ENCODE assay signal across 20 cellular contexts in genomic region chr13:107138468-107138867, GRCh38.
DNase-seq lines count a peak whose midpoint lies in the region; ATAC-seq and TF ChIP-seq lines count a peak whose summit lies in the region.
"Had no signal": no experiment of that assay in that cellular context is flagged by ENCODE, and none has a peak within 500 bp of the region (broad histone marks: within the 10 kb centered on the region; RNA-seq: fewer than 3 reads in every experiment).

No MANE protein-coding gene starts in this region.

- H3K36me3 Mint-ChIP-seq in activated CD8-positive, alpha-beta T cell treated with anti-CD3 and anti-CD28 coated beads, Interleukin-2, amount 10 ng/mL, durations not matched to agents 7 days and 5 days (ENCODE audit: low read depth): no peaks in the 10 kb centered on the region
- H3K36me3 Mint-ChIP-seq: activated naive CD8-positive, alpha-beta T cell treated with anti-CD3 and anti-CD28 coated beads, Interleukin-2, amount 10 ng/mL, durations not matched to agents 7 days and 5 days had no signal

- no peak for ATAC-seq in activated CD8-positive, alpha-beta T cell treated with anti-CD3 and anti-CD28 coated beads, Interleukin-2, amount 10 ng/mL, durations not matched to agents 7 days and 5 days
- no peak for ATAC-seq in HG03442 (IDR thresholded peaks at IDR 0.05; ENCODE audit: unreplicated experiment)
- ATAC-seq: effector memory CD8-positive, alpha-beta T cell had no signal

- TF ChIP-seq CTCF in AG10803 (conservative IDR thresholded peaks at IDR 0.05; ENCODE audit: low read length) (peak; percentile 5; the same call in 1 of the 2 replicates), fibroblast of mammary gland (conservative IDR thresholded peaks at IDR 0.05; ENCODE audit: control insufficient read depth, insufficient read depth, low read depth, low read length) (no peak)

- H3K9me3 Mint-ChIP-seq in activated CD8-positive, alpha-beta T cell treated with anti-CD3 and anti-CD28 coated beads, Interleukin-2, amount 10 ng/mL, durations not matched to agents 7 days and 5 days (ENCODE audit: insufficient read depth): peaks cover 3% of the 10 kb centered on the region
- H3K9me3 Mint-ChIP-seq: activated naive CD8-positive, alpha-beta T cell treated with anti-CD3 and anti-CD28 coated beads, Interleukin-2, amount 10 ng/mL, durations not matched to agents 7 days and 5 days had no signal

- CTCF ChIA-PET in activated CD8-positive, alpha-beta T cell treated with anti-CD3 and anti-CD28 coated beads, Interleukin-2, amount 10 ng/mL, durations not matched to agents 7 days and 5 days (lab: Charles Lee): no interaction called here

- no peak overlapping the region for H3K27ac Mint-ChIP-seq in activated CD8-positive, alpha-beta T cell treated with anti-CD3 and anti-CD28 coated beads, Interleukin-2, amount 10 ng/mL, durations not matched to agents 7 days and 5 days
- H3K27ac Mint-ChIP-seq: activated naive CD8-positive, alpha-beta T cell treated with anti-CD3 and anti-CD28 coated beads, Interleukin-2, amount 10 ng/mL, durations not matched to agents 7 days and 5 days; effector memory CD8-positive, alpha-beta T cell had no signal

- H3K4me3 ChIP-seq in AG10803 (ENCODE audit: low read length) (no peak overlapping the region), fibroblast of mammary gland (ENCODE audit: control insufficient read depth, low read depth, low read length) (no peak overlapping the region)
- H3K4me3 ChIP-seq: thyroid gland had no signal

- DNase-seq in AG10803 (ENCODE audit: low read depth) (no peak), DMS 273 (lab: John Stamatoyannopoulos, UW; ENCODE audit: unreplicated experiment) (peak; percentile 51), NCI-H524 (lab: John Stamatoyannopoulos, UW) (peak; percentile 27 to 73), fibroblast of mammary gland (ENCODE audit: low read depth) (peak; percentile 1), NOMO-1 treated with DMSO at 0.1 percent for 48 hours (lab: John Stamatoyannopoulos, UW; ENCODE audit: unreplicated experiment) (no peak), SKM-1 treated with dmso at 0.1 percent for 144 hours (lab: John Stamatoyannopoulos, UW; ENCODE audit: unreplicated experiment) (no peak)
- DNase-seq in activated CD8-positive, alpha-beta T cell treated with anti-CD3 and anti-CD28 coated beads, Interleukin-2, amount 10 ng/mL, durations not matched to agents 7 days and 5 days: no peak
- DNase-seq: activated CD4-positive, alpha-beta T cell treated with anti-CD3 and anti-CD28 coated beads, Interleukin-2, amount 50 U/mL, for 1 hour; activated CD8-positive, alpha-beta memory T cell treated with anti-CD3 and anti-CD28 coated beads, Interleukin-2, amount 50 U/mL, for 48 hours; activated naive CD8-positive, alpha-beta T cell treated with anti-CD3 and anti-CD28 coated beads, Interleukin-2, amount 10 ng/mL, durations not matched to agents 7 days and 5 days; effector memory CD8-positive, alpha-beta T cell; KG1; NCI-H526; SHP77; stimulated activated CD4-positive, alpha-beta T cell treated with anti-CD3 and anti-CD28 coated beads, Interleukin-2, amount 100 ng/mL, for 24 hours; stimulated activated naive CD4-positive, alpha-beta T cell treated with Interleukin-2 at 50 U/mL for 16 hours; T-helper 1 cell; thyroid gland had no signal

- POLR2A ChIA-PET in activated CD8-positive, alpha-beta T cell treated with anti-CD3 and anti-CD28 coated beads, Interleukin-2, amount 10 ng/mL, durations not matched to agents 7 days and 5 days (lab: Charles Lee): no interaction called here

- H3K4me1 Mint-ChIP-seq in activated CD8-positive, alpha-beta T cell treated with anti-CD3 and anti-CD28 coated beads, Interleukin-2, amount 10 ng/mL, durations not matched to agents 7 days and 5 days (ENCODE audit: low read depth): no peaks in the 10 kb centered on the region
- H3K4me1 Mint-ChIP-seq: activated naive CD8-positive, alpha-beta T cell treated with anti-CD3 and anti-CD28 coated beads, Interleukin-2, amount 10 ng/mL, durations not matched to agents 7 days and 5 days had no signal

- H3K27me3 Mint-ChIP-seq in activated CD8-positive, alpha-beta T cell treated with anti-CD3 and anti-CD28 coated beads, Interleukin-2, amount 10 ng/mL, durations not matched to agents 7 days and 5 days (ENCODE audit: low read depth): no peaks in the 10 kb centered on the region
- H3K27me3 Mint-ChIP-seq: activated naive CD8-positive, alpha-beta T cell treated with anti-CD3 and anti-CD28 coated beads, Interleukin-2, amount 10 ng/mL, durations not matched to agents 7 days and 5 days; effector memory CD8-positive, alpha-beta T cell had no signal

- H3K4me3 Mint-ChIP-seq in activated CD8-positive, alpha-beta T cell treated with anti-CD3 and anti-CD28 coated beads, Interleukin-2, amount 10 ng/mL, durations not matched to agents 7 days and 5 days: no peak overlapping the region
- H3K4me3 Mint-ChIP-seq: activated naive CD8-positive, alpha-beta T cell treated with anti-CD3 and anti-CD28 coated beads, Interleukin-2, amount 10 ng/mL, durations not matched to agents 7 days and 5 days; effector memory CD8-positive, alpha-beta T cell; neural crest cell had no signal

Comparison
In these comparisons a context has a peak if more than half of its experiments do, and no peak if none do; other contexts are left out.
1. DNase-seq: peak in DMS 273 (single experiment), NCI-H524 (2 of 2) and fibroblast of mammary gland (single experiment); none in AG10803 (single experiment), activated CD8-positive, alpha-beta T cell treated with anti-CD3 and anti-CD28 coated beads, Interleukin-2, amount 10 ng/mL, durations not matched to agents 7 days and 5 days (single experiment), NOMO-1 treated with DMSO at 0.1 percent for 48 hours (single experiment) and SKM-1 treated with dmso at 0.1 percent for 144 hours (single experiment).